10 cellular contexts compared by ENCODE assay signal in the genomic region with DNA sequence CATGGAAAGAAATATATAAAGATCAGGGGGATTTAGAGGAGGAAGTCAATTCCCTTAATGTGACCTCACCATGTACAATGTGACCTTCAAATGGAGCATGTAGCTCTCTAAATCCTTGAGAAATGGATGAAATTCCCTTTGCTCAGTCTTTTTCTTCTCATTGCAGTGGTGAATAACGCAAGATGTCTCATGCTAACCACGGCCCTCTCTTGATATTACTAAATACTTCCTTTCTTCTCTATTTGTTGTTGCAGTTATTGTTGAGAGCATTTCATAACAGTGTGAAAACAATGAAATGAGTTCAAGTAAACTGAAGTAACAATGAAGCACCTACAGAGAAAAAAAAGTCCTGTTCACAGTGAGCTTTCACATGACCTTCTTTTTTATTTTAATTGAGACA.
DNase-seq lines count a peak whose midpoint lies in the region; ATAC-seq, FAIRE-seq and TF ChIP-seq lines count a peak whose summit lies in the region.
"Had no signal": no experiment of that assay in that cellular context is flagged by ENCODE, and none has a peak within 500 bp of the region (broad histone marks: within the 10 kb centered on the region; RNA-seq: fewer than 3 reads in every experiment).

No MANE protein-coding gene starts in this region.

- peak; percentile 42 for ATAC-seq in GM21717 (IDR thresholded peaks at IDR 0.05; ENCODE audit: unreplicated experiment)

- no peak overlapping the region for H3K9ac ChIP-seq in Loucy (ENCODE audit: low read depth, low read length, poor library complexity, severe bottlenecking)

- H3K36me3 ChIP-seq in GM06990 (ENCODE audit: control insufficient read depth, insufficient read depth, low read length) (no peaks in the 10 kb centered on the region), Loucy (ENCODE audit: insufficient read depth, low read length) (no peaks in the 10 kb centered on the region)
- H3K36me3 ChIP-seq: right lobe of liver had no signal

- no peaks in the 10 kb centered on the region for H4K20me1 ChIP-seq in Loucy (ENCODE audit: insufficient read depth, low read length, poor library complexity, severe bottlenecking)

- no peaks in the 10 kb centered on the region for H3K9me2 ChIP-seq in Loucy (replicated peaks; ENCODE audit: low read depth, low read length)

- TF ChIP-seq CTCF in GM06990 (IDR thresholded peaks at IDR 0.05; ENCODE audit: insufficient read depth, low read length, poor library complexity, severe bottlenecking) (no peak), Loucy (conservative IDR thresholded peaks at IDR 0.05; ENCODE audit: low read length) (no peak), D721Med (IDR thresholded peaks at IDR 0.05; ENCODE audit: insufficient read depth, missing control alignments) (no peak)

- peak overlapping the region; percentile 1 for H3K4me2 ChIP-seq in Loucy (ENCODE audit: low read depth, low read length, poor library complexity, severe bottlenecking)

- H3K4me3 ChIP-seq in GM06990 (replicated peaks; ENCODE audit: low read depth, low read length) (no peak overlapping the region), Loucy (ENCODE audit: low read length, poor library complexity, severe bottlenecking) (no peak overlapping the region)
- H3K4me3 ChIP-seq: right lobe of liver had no signal

- H3K9me3 ChIP-seq in Loucy (ENCODE audit: insufficient read depth, low read depth, low read length): no peaks in the 10 kb centered on the region
- H3K9me3 ChIP-seq: right lobe of liver had no signal

- H3K27me3 ChIP-seq in GM06990 (replicated peaks; ENCODE audit: control insufficient read depth, insufficient read depth, low read length): no peaks in the 10 kb centered on the region
- H3K27me3 ChIP-seq in Loucy (ENCODE audit: insufficient read depth, low read length, poor library complexity, severe bottlenecking): no peaks in the 10 kb centered on the region
- H3K27me3 ChIP-seq: right lobe of liver had no signal

- H3F3A ChIP-seq in Loucy (ENCODE audit: low read depth): no peaks in the 10 kb centered on the region

- DNase-seq in GM06990 (ENCODE audit: extremely low read depth, insufficient read length) (peak; percentile 53), fibroblast of gingiva (ENCODE audit: low read depth) (peak; percentile 37), D721Med (ENCODE audit: insufficient read length, low spot score) (no peak), NCI-H446 (lab: John Stamatoyannopoulos, UW) (no peak), anterior cingulate cortex (lab: John Stamatoyannopoulos, UW) (no peak), NCI-H69 (lab: John Stamatoyannopoulos, UW) (no peak)
- DNase-seq: erythroblast, right lobe of liver had no signal

- H3K79me2 ChIP-seq in Loucy (ENCODE audit: insufficient read depth, low read length): no peaks in the 10 kb centered on the region

- peak overlapping the region; percentile 38; the same call in 1 of the 2 replicates for H2AFZ ChIP-seq in Loucy (ENCODE audit: low read length)

- peaks cover 32% of the 10 kb centered on the region for H3K4me1 ChIP-seq in Loucy (ENCODE audit: insufficient read depth, low read length, poor library complexity, severe bottlenecking)

- FAIRE-seq in D721Med (lab: Jason Lieb, UNC): no peak

Comparison
In these comparisons a context has a peak if more than half of its experiments do, and no peak if none do; other contexts are left out.
1. DNase-seq: peak in GM06990 (single experiment) and fibroblast of gingiva (single experiment); none in D721Med (single experiment), NCI-H446 (0 of 2), anterior cingulate cortex (0 of 58) and NCI-H69 (single experiment).